In the genomic region with DNA sequence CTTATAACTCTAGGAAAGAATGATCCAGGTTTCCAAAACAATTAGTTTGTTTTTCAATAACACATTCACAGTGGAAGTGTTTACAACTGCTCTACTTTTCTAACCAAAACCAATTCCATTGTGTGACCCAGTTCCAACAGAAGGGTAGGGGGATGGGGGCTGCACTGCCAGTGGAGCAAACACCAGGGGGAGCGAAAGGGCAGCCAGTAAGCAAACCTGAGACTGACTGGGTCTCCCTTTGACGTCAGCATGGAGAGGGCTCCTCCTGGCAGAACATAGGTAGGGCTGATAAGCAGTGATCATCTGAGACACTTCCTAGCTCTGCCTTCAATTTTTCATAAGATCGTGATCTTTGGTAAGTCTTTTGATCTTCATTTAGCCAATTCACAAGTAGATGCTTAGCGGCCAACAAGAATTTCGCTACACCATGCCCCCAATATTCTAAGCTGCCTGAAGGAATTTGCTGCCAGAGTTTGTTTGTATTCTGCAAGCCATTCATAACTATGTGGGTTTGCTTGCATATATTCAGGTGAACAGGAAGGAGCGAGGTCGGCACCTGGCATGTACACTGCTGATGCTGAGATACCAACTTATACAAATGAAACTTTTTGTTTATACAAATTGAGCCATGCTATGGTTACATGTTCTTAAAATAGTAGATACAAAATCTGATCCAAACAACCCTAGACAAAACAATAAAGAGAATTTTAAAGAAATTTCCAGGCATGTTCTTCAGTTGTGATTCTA, we compare ENCODE assay signal across 12 cellular contexts. TPM values are rescaled to one million over a fixed set of nuclear protein-coding genes. Genes with fewer than 3 reads are reported as not detected.
A peak's percentile ranks its signal among the peaks of the same experiment; 100 is the strongest.
DNase-seq lines count a peak whose midpoint lies in the region; ATAC-seq and TF ChIP-seq lines count a peak whose summit lies in the region.
"Had no signal": no experiment of that assay in that cellular context is flagged by ENCODE, and none has a peak within 500 bp of the region (broad histone marks: within the 10 kb centered on the region; RNA-seq: fewer than 3 reads in every experiment).

No MANE protein-coding gene starts in this region.

- H3K27ac ChIP-seq in left lung: no peak overlapping the region

- intact Hi-C loops in left lung (cut with DNase I): no loop called here

- in situ Hi-C loops in KBM-7 (cut with MboI; ENCODE audit: low pct_unique_long_range_greater_than_20kb, low sequenced_read_pairs): no loop called here

- no peaks in the 10 kb centered on the region for H3K27me3 ChIP-seq in left lung
- H3K27me3 ChIP-seq: MG63, testis had no signal

- H3K4me1 ChIP-seq in left lung: no peaks in the 10 kb centered on the region

- ATAC-seq in left lung: peak; percentile 61
- ATAC-seq in HG02763 (IDR thresholded peaks at IDR 0.05; ENCODE audit: unreplicated experiment): no peak
- ATAC-seq: activated T-helper 17 cell treated with anti-CD3 and anti-CD28 coated beads, Interleukin-2, amount 50 U/mL, for 72 hours had no signal

- no peaks in the 10 kb centered on the region for H3K36me3 ChIP-seq in left lung
- H3K36me3 ChIP-seq: MG63 had no signal

- no peak for TF ChIP-seq CTCF in left lung (IDR thresholded peaks at IDR 0.05)

- H3K4me3 ChIP-seq in left lung: no peak overlapping the region
- H3K4me3 ChIP-seq: MG63, testis had no signal

- DNase-seq in COLO668 (lab: John Stamatoyannopoulos, UW; ENCODE audit: unreplicated experiment) (peak; percentile 7), KBM-7 (peak; percentile 8), SW480 (ENCODE audit: low spot score) (peak; percentile 70), left lung (no peak), NCI-H187 treated with DMSO at 0.1 percent for 48 hours (lab: John Stamatoyannopoulos, UW) (no peak), CD1c-positive myeloid dendritic cell (ENCODE audit: extremely low spot score) (no peak), T1000 (lab: John Stamatoyannopoulos, UW) (no peak)
- DNase-seq: MG63, testis had no signal

- no peaks in the 10 kb centered on the region for H3K9me3 ChIP-seq in left lung
- H3K9me3 ChIP-seq: MG63, testis had no signal

RNA-seq across cellular contexts. Expression of a gene that starts 45.9 kb away (rescaled TPM):
- 1 to 10 TPM in 1 of 2 donors, under 1 TPM in 1; 0.93 to 2.2 TPM for total RNA-seq in left lung
- total RNA-seq: activated T-helper 17 cell treated with anti-CD3 and anti-CD28 coated beads, Interleukin-2, amount 50 U/mL, for 72 hours; T-helper 1 cell treated with Interleukin-12 subunit alpha and Interleukin-12 subunit beta and Interleukin-4 antibody, amounts not matched to agents 30 ng/mL and 1 ng/mL, for 36 hours had no signal

Comparison
In these comparisons a context has a peak if more than half of its experiments do, and no peak if none do; other contexts are left out.
1. DNase-seq: peak in COLO668 (single experiment), KBM-7 (single experiment) and SW480 (single experiment); none in left lung (0 of 2), NCI-H187 treated with DMSO at 0.1 percent for 48 hours (single experiment), CD1c-positive myeloid dendritic cell (single experiment) and T1000 (single experiment).